In genomic region chr19:3732108-3732507, GRCh38 we compare ENCODE assay signal across 23 cellular contexts. TPM values are rescaled to one million over a fixed set of nuclear protein-coding genes. Genes with fewer than 3 reads are reported as not detected.
DNase-seq lines count a peak whose midpoint lies in the region; ATAC-seq, FAIRE-seq and TF ChIP-seq lines count a peak whose summit lies in the region.
"Had no signal": no experiment of that assay in that cellular context is flagged by ENCODE, and none has a peak within 500 bp of the region (broad histone marks: within the 10 kb centered on the region; RNA-seq: fewer than 3 reads in every experiment).

No MANE protein-coding gene starts in this region.

- no peaks in the 10 kb centered on the region for H3K79me2 ChIP-seq in HepG2 (ENCODE audit: insufficient read depth, low read length)

- ATAC-seq in HepG2 (no peak), right lobe of liver (no peak), WTC11 (no peak), GM21381 (IDR thresholded peaks at IDR 0.05; ENCODE audit: unreplicated experiment) (no peak), HG02623 (IDR thresholded peaks at IDR 0.05; ENCODE audit: unreplicated experiment) (no peak)
- ATAC-seq: HCT116 had no signal

- H4K20me1 ChIP-seq in HepG2 (ENCODE audit: insufficient read depth, low read length), result no peaks in the 10 kb centered on the region
- H4K20me1 ChIP-seq: BLaER1 treated with 17β-estradiol and CSF1 and Interleukin-3, amounts not matched to agents 10 nM and 100 nM had no signal

- H3K9ac ChIP-seq in HepG2 (ENCODE audit: insufficient read depth, low read depth, low read length), result no peak overlapping the region
- H3K9ac ChIP-seq: BLaER1 treated with 17β-estradiol and CSF1 and Interleukin-3, amounts not matched to agents 10 nM and 100 nM; KMS-11 had no signal

- no peak for TF ChIP-seq EP300 in HepG2 (IDR thresholded peaks at IDR 0.05; ENCODE audit: low read depth in 2 of 2, low read length in 2 of 2)
- TF ChIP-seq EP300 in HepG2 (CRISPR knock-in tag; IDR thresholded peaks at IDR 0.05; ENCODE audit: borderline replicate concordance), result no peak

- H3K27ac Mint-ChIP-seq in WTC11 (no peak overlapping the region), endothelial cell (ENCODE audit: unreplicated experiment) (no peak overlapping the region)
- H3K27ac Mint-ChIP-seq: CD4-positive, alpha-beta T cell; IgD-negative memory B cell had no signal

- in situ Hi-C loops in HepG2 (cut with HindIII; ENCODE audit: extremely low pct_ligation_motif_present, low pct_unique_long_range_greater_than_20kb), result no loop called here

- H3K4me3 Mint-ChIP-seq in WTC11 (no peak overlapping the region), endothelial cell (ENCODE audit: unreplicated experiment) (no peak overlapping the region)
- H3K4me3 Mint-ChIP-seq: CD4-positive, alpha-beta T cell; IgD-negative memory B cell had no signal

- no peaks in the 10 kb centered on the region for H3K27me3 ChIP-seq in HepG2 (ENCODE audit: control insufficient read depth in 1 of 2, insufficient read depth in 2 of 2, low read length in 2 of 2)
- no peaks in the 10 kb centered on the region for H3K27me3 ChIP-seq in right lobe of liver
- H3K27me3 ChIP-seq: BLaER1 treated with 17β-estradiol and CSF1 and Interleukin-3, amounts not matched to agents 10 nM and 100 nM had no signal

- intact Hi-C loops in HepG2 (cut with micrococcal nuclease; ENCODE audit: unreplicated experiment), result no loop called here
- intact Hi-C loops in right lobe of liver (cut with DNase I), result no loop called here

- DNase-seq in HepG2 (ENCODE audit: low spot score), result no peak
- no peak for DNase-seq in right lobe of liver
- no peak for DNase-seq in WTC11 (ENCODE audit: low spot score)
- no peak for DNase-seq in endothelial cell (ENCODE audit: low spot score)
- DNase-seq in AG20443 (ENCODE audit: low spot score), result no peak
- no peak for DNase-seq in GM20000 (ENCODE audit: low spot score)
- DNase-seq: Calu3; CD4-positive, alpha-beta T cell; DMS 273 treated with DMSO at 0.1 percent for 48 hours; DMS79; EL had no signal

- H3K4me1 ChIP-seq in HepG2 (ENCODE audit: insufficient read depth, low read length) (no peaks in the 10 kb centered on the region), right lobe of liver (no peaks in the 10 kb centered on the region)

- BruUV-seq in HepG2 (replicated peaks; lab: Mats Ljungman, UMichigan), result no TSS peak

- peaks cover 8% of the 10 kb centered on the region for H3K9me3 Mint-ChIP-seq in WTC11
- no peaks in the 10 kb centered on the region for H3K9me3 Mint-ChIP-seq in endothelial cell (ENCODE audit: unreplicated experiment)
- H3K9me3 Mint-ChIP-seq: CD4-positive, alpha-beta T cell had no signal

- no peak for TF ChIP-seq POLR2A in HepG2 (IDR thresholded peaks at IDR 0.05; ENCODE audit: insufficient read depth in 1 of 2, low read depth in 2 of 2, low read length in 2 of 2)
- TF ChIP-seq POLR2A in right lobe of liver (IDR thresholded peaks at IDR 0.05), result no peak

- no peak overlapping the region for H3K4me2 ChIP-seq in HepG2 (ENCODE audit: low read depth, low read length)
- H3K4me2 ChIP-seq: BLaER1 treated with 17β-estradiol and CSF1 and Interleukin-3, amounts not matched to agents 10 nM and 100 nM; KMS-11 had no signal

- H3K4me1 Mint-ChIP-seq in WTC11 (no peaks in the 10 kb centered on the region), endothelial cell (ENCODE audit: unreplicated experiment) (no peaks in the 10 kb centered on the region)
- H3K4me1 Mint-ChIP-seq: IgD-negative memory B cell had no signal

- no peak for TF ChIP-seq RAD21 in HepG2 (CRISPR knock-in tag; IDR thresholded peaks at IDR 0.05)

- POLR2A ChIA-PET in HepG2 (lab: Yijun Ruan, JAX) (no interaction called here), WTC11 (lab: Charles Lee) (interaction anchor here (0.6 kb wide), 1 partner anchor 709 kb away, joined by 3 read pairs; no protein-coding TSS in a partner anchor)

- H3K9me3 ChIP-seq in HepG2 (ENCODE audit: low read length) (no peaks in the 10 kb centered on the region), right lobe of liver (no peaks in the 10 kb centered on the region)
- H3K9me3 ChIP-seq: BLaER1 treated with 17β-estradiol and CSF1 and Interleukin-3, amounts not matched to agents 10 nM and 100 nM had no signal

- TF ChIP-seq CTCF in HepG2 (CRISPR knock-in tag; IDR thresholded peaks at IDR 0.05) (no peak), right lobe of liver (IDR thresholded peaks at IDR 0.05) (no peak), WTC11 (IDR thresholded peaks at IDR 0.05) (no peak), endothelial cell (IDR thresholded peaks at IDR 0.05; ENCODE audit: unreplicated experiment) (peak; percentile 11), GM20000 (IDR thresholded peaks at IDR 0.05; ENCODE audit: extremely low read depth, missing control alignments) (no peak)

- no peak overlapping the region for H3K4me3 ChIP-seq in HepG2 (replicated peaks in 1 of 3; ENCODE audit: insufficient read depth in 1 of 3, low read depth in 2 of 3, low read length in 3 of 3)
- H3K4me3 ChIP-seq in right lobe of liver, result no peak overlapping the region
- H3K4me3 ChIP-seq: BLaER1 treated with 17β-estradiol and CSF1 and Interleukin-3, amounts not matched to agents 10 nM and 100 nM had no signal

- 100% methylated on average over 1 of the region's 1 CpG for WGBS in HepG2 (ENCODE audit: low lambda C conversion rate)
- 100% methylated on average over 1 of the region's 1 CpG for WGBS in right lobe of liver (ENCODE audit: insufficient coverage, low coverage, low lambda C conversion rate, missing lambda C conversion rate)

- FAIRE-seq in HepG2 (lab: Jason Lieb, UNC), result no peak
- FAIRE-seq: G401.6, GM12892 had no signal

- no peak overlapping the region for H3K27ac ChIP-seq in HepG2 (ENCODE audit: extremely low read length, insufficient read depth, low read length)
- H3K27ac ChIP-seq in right lobe of liver, result no peak overlapping the region
- H3K27ac ChIP-seq: 22Rv1; BLaER1 treated with 17β-estradiol and CSF1 and Interleukin-3, amounts not matched to agents 10 nM and 100 nM; KMS-11 had no signal

- H3K36me3 Mint-ChIP-seq in WTC11 (peaks cover 11% of the 10 kb centered on the region), endothelial cell (ENCODE audit: low read depth, unreplicated experiment) (no peaks in the 10 kb centered on the region)

- H3K36me3 ChIP-seq in HepG2 (replicated peaks in 1 of 2; ENCODE audit: control insufficient read depth in 1 of 2, insufficient read depth in 2 of 2, low read length in 2 of 2) (0 out of 5 replicates have a peak, but pooled peaks cover 0 to 3% of the 10 kb centered on the region in 2 experiments), right lobe of liver (peaks cover 0 to 4% (median 0%) of the 10 kb centered on the region in 4 donors)
- H3K36me3 ChIP-seq: BLaER1 treated with 17β-estradiol and CSF1 and Interleukin-3, amounts not matched to agents 10 nM and 100 nM had no signal

- CTCF ChIA-PET in HepG2 (lab: Yijun Ruan, JAX; ENCODE audit: low intra/inter-chr PET ratio, low total read pairs), result no interaction called here
- CTCF ChIA-PET in WTC11 (lab: Charles Lee), result interaction anchor here (0.7 to 0.9 kb wide), 3 partner anchors 10 to 1158 kb away, joined by 3 to 6 read pairs (median 4); no protein-coding TSS in a partner anchor

- H3K27me3 Mint-ChIP-seq in WTC11 (ENCODE audit: low read depth) (no peaks in the 10 kb centered on the region), endothelial cell (ENCODE audit: unreplicated experiment) (no peaks in the 10 kb centered on the region)
- H3K27me3 Mint-ChIP-seq: CD4-positive, alpha-beta T cell; IgD-negative memory B cell had no signal

- H2AFZ ChIP-seq in HepG2 (ENCODE audit: low read length), result no peak overlapping the region

RNA-seq across cellular contexts. Expression of gene TJP3, which starts 23.9 kb away (rescaled TPM):
- total RNA-seq in HepG2 (2016; rRNA removed; fragmentation: Illumina TruSeq; extraction: Trizol) (20.6 and 21.5 TPM in 2 replicates), right lobe of liver (10 to 100 TPM in 5 of 6 experiments, 1 to 10 TPM in 1; 7.9 to 27.0 (median 16.5) TPM), WTC11 (2021) (36.2 to 44.0 TPM (median 39.7 TPM) in 3 replicates), endothelial cell (ENCODE audit: unreplicated experiment) (3.1 TPM)
- 4.8 and 6.1 TPM in 2 replicates for total RNA-seq in HepG2 (2016; cell fraction: cytosol; rRNA removed; fragmentation: Illumina TruSeq; extraction: Trizol; ENCODE audit: low read depth)
- total RNA-seq in HepG2 (2016; cell fraction: insoluble cytoplasmic fraction; rRNA removed; fragmentation: Illumina TruSeq; extraction: Trizol), result 12.8 and 26.0 TPM in 2 replicates
- total RNA-seq in HepG2 (2016; cell fraction: membrane; rRNA removed; fragmentation: Illumina TruSeq; extraction: Trizol), result 6.5 and 7.3 TPM in 2 replicates
- total RNA-seq in HepG2 (2016; cell fraction: nucleus; rRNA removed; fragmentation: Illumina TruSeq; extraction: Trizol), result 21.9 and 26.6 TPM in 2 replicates
- polyA plus RNA-seq in HepG2 (2011; rRNA removed), result 2.3 and 3.3 TPM in 2 replicates
- polyA plus RNA-seq in HepG2 (2011; cell fraction: cytosol; rRNA removed), result 0.60 and 0.95 TPM in 2 replicates
- polyA plus RNA-seq in HepG2 (2011; cell fraction: nucleus; rRNA removed), result 7.0 and 7.9 TPM in 2 replicates
- polyA plus RNA-seq in HepG2 (2012), result 5.3 and 9.8 TPM in 2 replicates
- polyA plus RNA-seq in HepG2 (2016; cell fraction: cytosol; fragmentation: Illumina TruSeq; extraction: Trizol; ENCODE audit: low read depth), result 1.8 and 2.4 TPM in 2 replicates
- 14.4 and 15.0 TPM in 2 replicates for polyA plus RNA-seq in HepG2 (2016; cell fraction: insoluble cytoplasmic fraction; fragmentation: Illumina TruSeq; extraction: Trizol; ENCODE audit: low read depth)
- polyA plus RNA-seq in HepG2 (2016; cell fraction: membrane; fragmentation: Illumina TruSeq; extraction: Trizol; ENCODE audit: low read depth), result 3.0 and 3.4 TPM in 2 replicates
- polyA plus RNA-seq in HepG2 (2016; cell fraction: nucleus; fragmentation: Illumina TruSeq; extraction: Trizol; ENCODE audit: insufficient read depth, low read depth), result 30.0 and 33.5 TPM in 2 replicates
- 4.2 and 4.7 TPM in 2 replicates for polyA minus RNA-seq in HepG2 (2011; rRNA and poly(A)+ RNA removed; ENCODE audit: low replicate concordance)
- 4.5 and 6.3 TPM in 2 replicates for polyA minus RNA-seq in HepG2 (2011; cell fraction: cytosol; rRNA and poly(A)+ RNA removed)
- 3.5 and 6.6 TPM in 2 replicates for polyA minus RNA-seq in HepG2 (2011; cell fraction: nucleus; rRNA and poly(A)+ RNA removed)
- total RNA-seq: A673, H4 had no signal

RNA-seq across cellular contexts. Expression of gene APBA3, which starts 29.4 kb away (rescaled TPM):
- 12.9 and 14.3 TPM in 2 replicates for total RNA-seq in HepG2 (2016; rRNA removed; fragmentation: Illumina TruSeq; extraction: Trizol)
- total RNA-seq in HepG2 (2016; cell fraction: cytosol; rRNA removed; fragmentation: Illumina TruSeq; extraction: Trizol; ENCODE audit: low read depth), result 5.4 and 8.4 TPM in 2 replicates
- 12.1 and 15.3 TPM in 2 replicates for total RNA-seq in HepG2 (2016; cell fraction: insoluble cytoplasmic fraction; rRNA removed; fragmentation: Illumina TruSeq; extraction: Trizol)
- total RNA-seq in HepG2 (2016; cell fraction: membrane; rRNA removed; fragmentation: Illumina TruSeq; extraction: Trizol), result 9.8 and 12.8 TPM in 2 replicates
- total RNA-seq in HepG2 (2016; cell fraction: nucleus; rRNA removed; fragmentation: Illumina TruSeq; extraction: Trizol), result 10.6 and 14.8 TPM in 2 replicates
- 14.2 and 18.7 TPM in 2 replicates for polyA plus RNA-seq in HepG2 (2011; rRNA removed)
- polyA plus RNA-seq in HepG2 (2011; cell fraction: cytosol; rRNA removed), result 6.1 and 12.7 TPM in 2 replicates
- 76.0 and 85.8 TPM in 2 replicates for polyA plus RNA-seq in HepG2 (2011; cell fraction: nucleus; rRNA removed)
- polyA plus RNA-seq in HepG2 (2012), result 6.8 and 9.1 TPM in 2 replicates
- 2.7 and 3.6 TPM in 2 replicates for polyA plus RNA-seq in HepG2 (2016; cell fraction: cytosol; fragmentation: Illumina TruSeq; extraction: Trizol; ENCODE audit: low read depth)
- 9.5 and 10.3 TPM in 2 replicates for polyA plus RNA-seq in HepG2 (2016; cell fraction: insoluble cytoplasmic fraction; fragmentation: Illumina TruSeq; extraction: Trizol; ENCODE audit: low read depth)
- polyA plus RNA-seq in HepG2 (2016; cell fraction: membrane; fragmentation: Illumina TruSeq; extraction: Trizol; ENCODE audit: low read depth), result 6.0 and 6.1 TPM in 2 replicates
- polyA plus RNA-seq in HepG2 (2016; cell fraction: nucleus; fragmentation: Illumina TruSeq; extraction: Trizol; ENCODE audit: insufficient read depth, low read depth), result 28.0 and 28.5 TPM in 2 replicates
- polyA minus RNA-seq in HepG2 (2011; rRNA and poly(A)+ RNA removed; ENCODE audit: low replicate concordance), result 14.2 and 22.9 TPM in 2 replicates
- 7.5 and 7.9 TPM in 2 replicates for polyA minus RNA-seq in HepG2 (2011; cell fraction: cytosol; rRNA and poly(A)+ RNA removed)
- polyA minus RNA-seq in HepG2 (2011; cell fraction: nucleus; rRNA and poly(A)+ RNA removed), result 15.3 and 18.5 TPM in 2 replicates
- total RNA-seq in right lobe of liver, result 10 to 100 TPM; 10.1 to 24.1 (median 12.6) TPM
- total RNA-seq in WTC11 (2021), result 27.5 to 29.6 TPM (median 28.1 TPM) in 3 replicates
- total RNA-seq in endothelial cell (ENCODE audit: unreplicated experiment), result 23.8 TPM

RNA-seq across cellular contexts. Expression of gene MRPL54, which starts 30.4 kb away (rescaled TPM):
- 66.9 and 85.6 TPM in 2 replicates for total RNA-seq in HepG2 (2016; rRNA removed; fragmentation: Illumina TruSeq; extraction: Trizol)
- 36.4 and 42.5 TPM in 2 replicates for total RNA-seq in HepG2 (2016; cell fraction: cytosol; rRNA removed; fragmentation: Illumina TruSeq; extraction: Trizol; ENCODE audit: low read depth)
- 71.3 and 95.8 TPM in 2 replicates for total RNA-seq in HepG2 (2016; cell fraction: insoluble cytoplasmic fraction; rRNA removed; fragmentation: Illumina TruSeq; extraction: Trizol)
- total RNA-seq in HepG2 (2016; cell fraction: membrane; rRNA removed; fragmentation: Illumina TruSeq; extraction: Trizol), result 34.6 and 39.3 TPM in 2 replicates
- 17.6 and 22.0 TPM in 2 replicates for total RNA-seq in HepG2 (2016; cell fraction: nucleus; rRNA removed; fragmentation: Illumina TruSeq; extraction: Trizol)
- polyA plus RNA-seq in HepG2 (2011; rRNA removed), result 36.8 and 37.2 TPM in 2 replicates
- 49.6 and 71.2 TPM in 2 replicates for polyA plus RNA-seq in HepG2 (2011; cell fraction: cytosol; rRNA removed)
- polyA plus RNA-seq in HepG2 (2011; cell fraction: nucleus; rRNA removed), result 14.2 and 18.6 TPM in 2 replicates
- 22.5 and 27.7 TPM in 2 replicates for polyA plus RNA-seq in HepG2 (2012)
- polyA plus RNA-seq in HepG2 (2016; cell fraction: cytosol; fragmentation: Illumina TruSeq; extraction: Trizol; ENCODE audit: low read depth), result 36.7 and 39.3 TPM in 2 replicates
- 81.5 and 84.4 TPM in 2 replicates for polyA plus RNA-seq in HepG2 (2016; cell fraction: insoluble cytoplasmic fraction; fragmentation: Illumina TruSeq; extraction: Trizol; ENCODE audit: low read depth)
- 25.3 and 29.3 TPM in 2 replicates for polyA plus RNA-seq in HepG2 (2016; cell fraction: membrane; fragmentation: Illumina TruSeq; extraction: Trizol; ENCODE audit: low read depth)
- 29.4 and 38.4 TPM in 2 replicates for polyA plus RNA-seq in HepG2 (2016; cell fraction: nucleus; fragmentation: Illumina TruSeq; extraction: Trizol; ENCODE audit: insufficient read depth, low read depth)
- 6.8 and 14.7 TPM in 2 replicates for polyA minus RNA-seq in HepG2 (2011; rRNA and poly(A)+ RNA removed; ENCODE audit: low replicate concordance)
- polyA minus RNA-seq in HepG2 (2011; cell fraction: cytosol; rRNA and poly(A)+ RNA removed), result 6.7 and 10.6 TPM in 2 replicates
- 4.5 and 6.2 TPM in 2 replicates for polyA minus RNA-seq in HepG2 (2011; cell fraction: nucleus; rRNA and poly(A)+ RNA removed)
- total RNA-seq in right lobe of liver, result 10 to 100 TPM; 52.5 to 81.2 (median 61.9) TPM
- total RNA-seq in WTC11 (2021), result 60.9 to 65.3 TPM (median 62.3 TPM) in 3 replicates
- 26.7 TPM for total RNA-seq in endothelial cell (ENCODE audit: unreplicated experiment)

RNA-seq across cellular contexts. Expression of gene PIP5K1C, which starts 31.8 kb away (rescaled TPM):
- total RNA-seq in HepG2 (2016; rRNA removed; fragmentation: Illumina TruSeq; extraction: Trizol), result 4.3 and 5.2 TPM in 2 replicates
- total RNA-seq in HepG2 (2016; cell fraction: cytosol; rRNA removed; fragmentation: Illumina TruSeq; extraction: Trizol; ENCODE audit: low read depth), result 7.1 TPM in 2 replicates
- total RNA-seq in HepG2 (2016; cell fraction: insoluble cytoplasmic fraction; rRNA removed; fragmentation: Illumina TruSeq; extraction: Trizol), result 3.5 and 4.4 TPM in 2 replicates
- 6.2 and 6.4 TPM in 2 replicates for total RNA-seq in HepG2 (2016; cell fraction: membrane; rRNA removed; fragmentation: Illumina TruSeq; extraction: Trizol)
- total RNA-seq in HepG2 (2016; cell fraction: nucleus; rRNA removed; fragmentation: Illumina TruSeq; extraction: Trizol), result 3.7 and 4.3 TPM in 2 replicates
- polyA plus RNA-seq in HepG2 (2011; rRNA removed), result 3.6 and 4.8 TPM in 2 replicates
- polyA plus RNA-seq in HepG2 (2011; cell fraction: cytosol; rRNA removed), result 1.9 and 2.3 TPM in 2 replicates
- 11.5 and 14.0 TPM in 2 replicates for polyA plus RNA-seq in HepG2 (2011; cell fraction: nucleus; rRNA removed)
- 6.4 and 8.6 TPM in 2 replicates for polyA plus RNA-seq in HepG2 (2012)
- polyA plus RNA-seq in HepG2 (2016; cell fraction: cytosol; fragmentation: Illumina TruSeq; extraction: Trizol; ENCODE audit: low read depth), result 0.99 and 1.0 TPM in 2 replicates
- 6.8 and 10.5 TPM in 2 replicates for polyA plus RNA-seq in HepG2 (2016; cell fraction: insoluble cytoplasmic fraction; fragmentation: Illumina TruSeq; extraction: Trizol; ENCODE audit: low read depth)
- 4.0 and 4.6 TPM in 2 replicates for polyA plus RNA-seq in HepG2 (2016; cell fraction: membrane; fragmentation: Illumina TruSeq; extraction: Trizol; ENCODE audit: low read depth)
- 16.9 and 17.1 TPM in 2 replicates for polyA plus RNA-seq in HepG2 (2016; cell fraction: nucleus; fragmentation: Illumina TruSeq; extraction: Trizol; ENCODE audit: insufficient read depth, low read depth)
- polyA minus RNA-seq in HepG2 (2011; rRNA and poly(A)+ RNA removed; ENCODE audit: low replicate concordance), result 21.9 and 27.3 TPM in 2 replicates
- polyA minus RNA-seq in HepG2 (2011; cell fraction: cytosol; rRNA and poly(A)+ RNA removed), result 6.3 and 12.3 TPM in 2 replicates
- polyA minus RNA-seq in HepG2 (2011; cell fraction: nucleus; rRNA and poly(A)+ RNA removed), result 5.9 and 6.3 TPM in 2 replicates
- total RNA-seq in right lobe of liver, result 1 to 10 TPM; 5.3 to 9.8 (median 7.6) TPM
- total RNA-seq in WTC11 (2021), result 34.0 to 36.2 TPM (median 36.0 TPM) in 3 replicates
- 65.8 TPM for total RNA-seq in endothelial cell (ENCODE audit: unreplicated experiment)

RNA-seq across cellular contexts. Expression of gene RAX2, which starts 39.9 kb away (rescaled TPM):
- total RNA-seq in HepG2 (2016; rRNA removed; fragmentation: Illumina TruSeq; extraction: Trizol) (not detected in 2 replicates), right lobe of liver (not detected), WTC11 (2021) (0.09 TPM in 1 of 3 replicates, not detected in the others), endothelial cell (ENCODE audit: unreplicated experiment) (not detected)
- total RNA-seq in HepG2 (2016; cell fraction: cytosol; rRNA removed; fragmentation: Illumina TruSeq; extraction: Trizol; ENCODE audit: low read depth), result not detected in 2 replicates
- total RNA-seq in HepG2 (2016; cell fraction: insoluble cytoplasmic fraction; rRNA removed; fragmentation: Illumina TruSeq; extraction: Trizol), result not detected in 2 replicates
- not detected in 2 replicates for total RNA-seq in HepG2 (2016; cell fraction: membrane; rRNA removed; fragmentation: Illumina TruSeq; extraction: Trizol)
- not detected in 2 replicates for total RNA-seq in HepG2 (2016; cell fraction: nucleus; rRNA removed; fragmentation: Illumina TruSeq; extraction: Trizol)
- polyA plus RNA-seq in HepG2 (2011; rRNA removed), result not detected in 2 replicates
- not detected in 2 replicates for polyA plus RNA-seq in HepG2 (2011; cell fraction: cytosol; rRNA removed)
- polyA plus RNA-seq in HepG2 (2011; cell fraction: nucleus; rRNA removed), result not detected in 2 replicates
- polyA plus RNA-seq in HepG2 (2012), result not detected in 2 replicates
- polyA plus RNA-seq in HepG2 (2016; cell fraction: cytosol; fragmentation: Illumina TruSeq; extraction: Trizol; ENCODE audit: low read depth), result not detected in 2 replicates
- polyA plus RNA-seq in HepG2 (2016; cell fraction: insoluble cytoplasmic fraction; fragmentation: Illumina TruSeq; extraction: Trizol; ENCODE audit: low read depth), result not detected in 2 replicates
- polyA plus RNA-seq in HepG2 (2016; cell fraction: membrane; fragmentation: Illumina TruSeq; extraction: Trizol; ENCODE audit: low read depth), result not detected in 2 replicates
- polyA plus RNA-seq in HepG2 (2016; cell fraction: nucleus; fragmentation: Illumina TruSeq; extraction: Trizol; ENCODE audit: insufficient read depth, low read depth), result not detected in 2 replicates
- polyA minus RNA-seq in HepG2 (2011; rRNA and poly(A)+ RNA removed; ENCODE audit: low replicate concordance), result not detected in 2 replicates
- polyA minus RNA-seq in HepG2 (2011; cell fraction: cytosol; rRNA and poly(A)+ RNA removed), result not detected in 2 replicates
- not detected in 2 replicates for polyA minus RNA-seq in HepG2 (2011; cell fraction: nucleus; rRNA and poly(A)+ RNA removed)
- total RNA-seq: A673; Calu3; CD4-positive, alpha-beta T cell; H4; HT-29 had no signal
- polyA plus RNA-seq: IgD-negative memory B cell had no signal
